ENCODE assay signal across 20 cellular contexts in genomic region chr9:137109250-137110146, GRCh38. TPM values are rescaled to one million over a fixed set of nuclear protein-coding genes. Genes with fewer than 3 reads are reported as not detected.
A peak's percentile ranks its signal among the peaks of the same experiment; 100 is the strongest.
DNase-seq lines count a peak whose midpoint lies in the region; ATAC-seq and TF ChIP-seq lines count a peak whose summit lies in the region.
"Had no signal": no experiment of that assay in that cellular context is flagged by ENCODE, and none has a peak within 500 bp of the region (broad histone marks: within the 10 kb centered on the region; RNA-seq: fewer than 3 reads in every experiment).

No MANE protein-coding gene starts in this region.

- BruUV-seq in Panc1 (replicated peaks; lab: Mats Ljungman, UMichigan): no TSS peak

- H2AFZ ChIP-seq in mesenchymal stem cell (ENCODE audit: low read depth, low read length): no peak overlapping the region
- no peak overlapping the region for H2AFZ ChIP-seq in MM.1S (ENCODE audit: low read length)
- H2AFZ ChIP-seq: PC-9 had no signal

- H3K18ac ChIP-seq in mesenchymal stem cell (ENCODE audit: low read depth in 1 of 2, low read length in 2 of 2): no peak overlapping the region

- no peak overlapping the region for H3K14ac ChIP-seq in mesenchymal stem cell (ENCODE audit: low read length in 2 of 2)

- TF ChIP-seq CTCF in GM10248 (IDR thresholded peaks at IDR 0.05; ENCODE audit: control extremely low read depth, extremely low read depth, low read depth, missing control alignments) (no peak), Panc1 (IDR thresholded peaks at IDR 0.05) (no peak), body of pancreas (IDR thresholded peaks at IDR 0.05) (no peak), MM.1S (IDR thresholded peaks at IDR 0.05; ENCODE audit: low read length) (no peak)

- no peak overlapping the region for H3K4me3 ChIP-seq in Panc1 (ENCODE audit: low read depth in 2 of 2, low read length in 2 of 2)
- H3K4me3 ChIP-seq in mesenchymal stem cell (ENCODE audit: insufficient read depth in 1 of 2, low read depth in 1 of 2, low read length in 2 of 2): no peak overlapping the region
- H3K4me3 ChIP-seq in body of pancreas: no peak overlapping the region
- H3K4me3 ChIP-seq in MM.1S (ENCODE audit: low read length): no peak overlapping the region
- H3K4me3 ChIP-seq: PC-9 had no signal

- no peak overlapping the region for H4K8ac ChIP-seq in mesenchymal stem cell (ENCODE audit: low read length)

- no peak overlapping the region for H2BK120ac ChIP-seq in mesenchymal stem cell (ENCODE audit: low read depth, low read length)

- no peak for TF ChIP-seq POLR2A in body of pancreas (IDR thresholded peaks at IDR 0.05)

- H3K79me1 ChIP-seq in mesenchymal stem cell (replicated peaks; ENCODE audit: low read length, poor library complexity, severe bottlenecking): peaks cover 19% of the 10 kb centered on the region

- H3K36me3 ChIP-seq in Panc1 (ENCODE audit: control insufficient read depth, insufficient read depth, low read length) (no peaks in the 10 kb centered on the region), mesenchymal stem cell (ENCODE audit: control insufficient read depth in 1 of 2, insufficient read depth in 2 of 2, low read depth in 1 of 2, low read length in 2 of 2) (peaks cover 77 to 90% of the 10 kb centered on the region in 2 experiments), body of pancreas (replicated peaks in 1 of 2; ENCODE audit: insufficient read depth in 1 of 2, low read depth in 2 of 2) (peaks cover 0 to 5% of the 10 kb centered on the region in 2 donors), MM.1S (replicated peaks; ENCODE audit: insufficient read depth, low read length) (no peaks in the 10 kb centered on the region)

- H3K23ac ChIP-seq in mesenchymal stem cell (ENCODE audit: low read length in 2 of 2): no peak overlapping the region

- intact Hi-C loops in Panc1 (cut with micrococcal nuclease; ENCODE audit: unreplicated experiment): no loop called here
- intact Hi-C loops in body of pancreas (cut with DNase I): no loop called here

- no peaks in the 10 kb centered on the region for H3K9me3 ChIP-seq in Panc1 (ENCODE audit: control insufficient read depth, insufficient read depth, low read depth, low read length)
- no peaks in the 10 kb centered on the region for H3K9me3 ChIP-seq in mesenchymal stem cell (ENCODE audit: control insufficient read depth, low read length)
- H3K9me3 ChIP-seq in body of pancreas: no peaks in the 10 kb centered on the region
- no peaks in the 10 kb centered on the region for H3K9me3 ChIP-seq in MM.1S (replicated peaks; ENCODE audit: insufficient read depth, low read length)
- H3K9me3 ChIP-seq: Caco-2 had no signal

- ATAC-seq in Panc1: peak; percentile 30
- no peak for ATAC-seq in body of pancreas

- peak overlapping the region; percentile 47 for H4K91ac ChIP-seq in mesenchymal stem cell (ENCODE audit: low read length)

- no peak overlapping the region for H3K4ac ChIP-seq in mesenchymal stem cell (ENCODE audit: low read depth in 1 of 2, low read length in 2 of 2)

- WGBS in mesenchymal stem cell: 93% methylated on average over 34 of the region's 34 CpGs
- WGBS in body of pancreas, 2 donors: 76 to 85% methylated on average over 20 to 30 of the region's 34 CpGs

- H2BK15ac ChIP-seq in mesenchymal stem cell (ENCODE audit: low read depth, poor library complexity, severe bottlenecking): no peak overlapping the region

- no peak overlapping the region for H2BK5ac ChIP-seq in mesenchymal stem cell (ENCODE audit: low read depth, low read length, poor library complexity, severe bottlenecking)

- H3K4me2 ChIP-seq in mesenchymal stem cell (ENCODE audit: low read length, poor library complexity, severe bottlenecking) (no peak overlapping the region), MM.1S (ENCODE audit: low read depth, low read length) (no peak overlapping the region)
- H3K4me2 ChIP-seq: PC-9 had no signal

- no peaks in the 10 kb centered on the region for H3K4me1 ChIP-seq in Panc1 (ENCODE audit: control insufficient read depth, insufficient read depth, low read length)
- peaks cover 8% of the 10 kb centered on the region for H3K4me1 ChIP-seq in mesenchymal stem cell (ENCODE audit: control insufficient read depth, insufficient read depth, low read depth, low read length)
- H3K4me1 ChIP-seq in body of pancreas: peaks cover 8% of the 10 kb centered on the region
- no peaks in the 10 kb centered on the region for H3K4me1 ChIP-seq in MM.1S (ENCODE audit: low read length)
- H3K4me1 ChIP-seq: Caco-2 had no signal

- H3F3A ChIP-seq in MM.1S (ENCODE audit: insufficient read depth, low read length): no peaks in the 10 kb centered on the region

- H3K27ac ChIP-seq in Panc1 (ENCODE audit: low read length) (no peak overlapping the region), mesenchymal stem cell (ENCODE audit: low read length, poor library complexity, severe bottlenecking) (no peak overlapping the region), body of pancreas (no peak overlapping the region), MM.1S (ENCODE audit: low read length) (no peak overlapping the region)
- H3K27ac ChIP-seq: HL-60, PC-9 had no signal

- H3K27me3 ChIP-seq in Panc1 (ENCODE audit: control insufficient read depth, insufficient read depth, low read length) (no peaks in the 10 kb centered on the region), mesenchymal stem cell (ENCODE audit: control insufficient read depth in 1 of 2, insufficient read depth in 1 of 2, low read length in 2 of 2) (no peaks in the 10 kb centered on the region), body of pancreas (no peaks in the 10 kb centered on the region), MM.1S (replicated peaks; ENCODE audit: insufficient read depth, low read length) (no peaks in the 10 kb centered on the region)

- H2BK12ac ChIP-seq in mesenchymal stem cell (ENCODE audit: low read length in 2 of 2): no peak overlapping the region

- POLR2A ChIA-PET in GM10248 (lab: Yijun Ruan, JAX) (no interaction called here), Panc1 (lab: Charles Lee) (interaction anchor here (0.5 kb wide), 1 partner anchor 63 kb away, joined by 3 read pairs; no protein-coding TSS in a partner anchor)

- H2AK5ac ChIP-seq in mesenchymal stem cell (ENCODE audit: low read length, severe bottlenecking): no peak overlapping the region

- CTCF ChIA-PET in GM10248 (lab: Yijun Ruan, JAX): interaction anchor here (1.0 to 1.4 kb wide), 2 partner anchors 12 to 14 kb away, joined by 4 to 5 read pairs; no protein-coding TSS in a partner anchor
- CTCF ChIA-PET in Panc1 (lab: Charles Lee): no interaction called here

- no peaks in the 10 kb centered on the region for H3K9me2 ChIP-seq in MM.1S (replicated peaks; ENCODE audit: insufficient read depth, low read length)

- in situ Hi-C loops in Panc1 (cut with HindIII; ENCODE audit: low pct_unique_long_range_greater_than_20kb, low sequenced_read_pairs): no loop called here

- DNase-seq in D341Med (ENCODE audit: low spot score): peak; percentile 30
- DNase-seq in GM10248 (ENCODE audit: extremely low spot score): peak; percentile 8
- DNase-seq in Panc1 (ENCODE audit: low read depth, low spot score): no peak
- no peak for DNase-seq in mesenchymal stem cell
- no peak for DNase-seq in body of pancreas
- DNase-seq in activated naive CD4-positive, alpha-beta T cell (lab: John Stamatoyannopoulos, UW): no peak
- DNase-seq in MM.1S: no peak
- DNase-seq: AML-193, EL, IMR-90, Karpas-422, NCI-H1092, NCI-H1436 treated with DMSO at 0.1 percent for 48 hours, NCI-H2029, NCI-H345, NCI-H526, PC-9 had no signal

- no peak overlapping the region for H3K9ac ChIP-seq in mesenchymal stem cell (ENCODE audit: low read length)
- no peak overlapping the region for H3K9ac ChIP-seq in MM.1S (ENCODE audit: low read length)

- H3K79me2 ChIP-seq in MM.1S (ENCODE audit: low read length): no peaks in the 10 kb centered on the region

- H4K20me1 ChIP-seq in MM.1S (ENCODE audit: insufficient read depth, low read length): no peaks in the 10 kb centered on the region

RNA-seq across cellular contexts. Expression of gene DPP7, which starts 5.0 kb away (rescaled TPM):
- total RNA-seq in Panc1 (2021; ENCODE audit: unreplicated experiment): 236 TPM
- polyA plus RNA-seq in Panc1 (2012; ENCODE audit: insufficient read length): 290 TPM
- 101 TPM for polyA plus RNA-seq in mesenchymal stem cell (2013, experiment 1 of 2)
- 96.2 TPM for polyA plus RNA-seq in mesenchymal stem cell (2013, experiment 2 of 2)
- 100 to 1,000 TPM; 137 to 171 TPM for total RNA-seq in body of pancreas

RNA-seq across cellular contexts. Expression of gene MAN1B1, which starts 22.7 kb away (rescaled TPM):
- 57.2 TPM for total RNA-seq in Panc1 (2021; ENCODE audit: unreplicated experiment)
- polyA plus RNA-seq in Panc1 (2012; ENCODE audit: insufficient read length): 49.5 TPM
- 67.1 TPM for polyA plus RNA-seq in mesenchymal stem cell (2013, experiment 1 of 2)
- 66.3 TPM for polyA plus RNA-seq in mesenchymal stem cell (2013, experiment 2 of 2)
- 10 to 100 TPM; 32.6 to 34.2 TPM for total RNA-seq in body of pancreas

RNA-seq across cellular contexts. Expression of gene GRIN1, which starts 29.5 kb away (rescaled TPM):
- total RNA-seq in Panc1 (2021; ENCODE audit: unreplicated experiment): 4.9 TPM
- 11.5 TPM for polyA plus RNA-seq in Panc1 (2012; ENCODE audit: insufficient read length)
- polyA plus RNA-seq in mesenchymal stem cell (2013, experiment 1 of 2): 0.07 TPM
- 0.01 TPM for polyA plus RNA-seq in mesenchymal stem cell (2013, experiment 2 of 2)
- total RNA-seq in body of pancreas: not detected
- total RNA-seq: HT1080, IMR-90, PC-9 had no signal

RNA-seq across cellular contexts. Expression of gene UAP1L1, which starts 32.2 kb away (rescaled TPM):
- 23.1 TPM for total RNA-seq in Panc1 (2021; ENCODE audit: unreplicated experiment)
- polyA plus RNA-seq in Panc1 (2012; ENCODE audit: insufficient read length): 13.1 TPM
- polyA plus RNA-seq in mesenchymal stem cell (2013, experiment 1 of 2): 27.8 TPM
- 27.0 TPM for polyA plus RNA-seq in mesenchymal stem cell (2013, experiment 2 of 2)
- total RNA-seq in body of pancreas: 1 to 10 TPM; 7.8 to 8.2 TPM

RNA-seq across cellular contexts. Expression of gene SAPCD2, which starts 39.1 kb away (rescaled TPM):
- total RNA-seq in Panc1 (2021; ENCODE audit: unreplicated experiment) (18.4 TPM), body of pancreas (under 1 TPM; 0.66 to 0.78 TPM)
- 11.5 TPM for polyA plus RNA-seq in Panc1 (2012; ENCODE audit: insufficient read length)
- polyA plus RNA-seq in mesenchymal stem cell (2013, experiment 1 of 2): 1.3 TPM
- polyA plus RNA-seq in mesenchymal stem cell (2013, experiment 2 of 2): 1.2 TPM

Comparison
In these comparisons a context has a peak if more than half of its experiments do, and no peak if none do; other contexts are left out.
1. DNase-seq: peak in D341Med (single experiment) and GM10248 (single experiment); none in Panc1 (single experiment), mesenchymal stem cell (single experiment), body of pancreas (0 of 4), activated naive CD4-positive, alpha-beta T cell (0 of 4) and MM.1S (single experiment).